Comparison of ENCODE assay signal across 21 cellular contexts in the genomic region with DNA sequence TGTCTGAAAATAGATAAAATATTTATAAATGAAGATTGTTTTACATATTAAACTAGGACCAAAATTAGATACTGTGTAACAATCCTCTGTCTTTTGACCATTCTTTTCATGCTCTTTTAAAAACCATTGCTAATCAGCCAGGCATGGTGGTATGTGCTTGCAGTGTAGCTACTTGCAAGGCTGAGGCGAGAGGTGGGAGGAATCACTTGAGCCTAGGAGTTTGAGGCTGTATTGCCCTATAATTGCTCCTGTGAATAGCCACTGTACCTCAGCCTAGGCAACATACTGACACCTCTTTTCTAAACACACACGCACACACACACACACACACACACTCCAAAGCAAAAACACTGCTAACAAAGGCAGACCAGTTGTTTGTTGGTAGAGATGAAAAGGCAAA.
DNase-seq lines count a peak whose midpoint lies in the region; ATAC-seq lines count a peak whose summit lies in the region.
"Had no signal": no experiment of that assay in that cellular context is flagged by ENCODE, and none has a peak within 500 bp of the region (broad histone marks: within the 10 kb centered on the region; RNA-seq: fewer than 3 reads in every experiment).

No MANE protein-coding gene starts in this region.

- H2BK120ac ChIP-seq in neuronal stem cell (ENCODE audit: low read depth, low read length): no peak overlapping the region

- H2BK15ac ChIP-seq in neuronal stem cell (ENCODE audit: low read length): no peak overlapping the region

- H3K79me1 ChIP-seq in neuronal stem cell (ENCODE audit: low read depth, low read length): no peaks in the 10 kb centered on the region

- peaks cover 0 to 3% of the 10 kb centered on the region in 2 donors for H3K4me1 ChIP-seq in neuronal stem cell (ENCODE audit: control insufficient read depth in 2 of 2, insufficient read depth in 1 of 2, low read depth in 1 of 2, low read length in 2 of 2)
- H3K4me1 ChIP-seq: BLaER1, SJCRH30 had no signal

- H3K4me3 ChIP-seq in neuronal stem cell (ENCODE audit: low read length in 2 of 2): no peak overlapping the region
- H3K4me3 ChIP-seq: BLaER1, GM12878, PC-9, SJCRH30 had no signal

- no peaks in the 10 kb centered on the region for H3K27me3 ChIP-seq in neuronal stem cell (ENCODE audit: control insufficient read depth in 3 of 3, insufficient read depth in 3 of 3, low read depth in 1 of 3, low read length in 3 of 3)
- H3K27me3 ChIP-seq: BLaER1, SJCRH30 had no signal

- H3K9ac ChIP-seq in neuronal stem cell (ENCODE audit: low read depth, low read length, poor library complexity): no peak overlapping the region
- H3K9ac ChIP-seq: BLaER1 had no signal

- no peak for DNase-seq in left ventricle myocardium superior
- DNase-seq in cardiac septum (ENCODE audit: low spot score): no peak
- DNase-seq in left colon: peak in 1 of 2 donors; percentile 5
- peak; percentile 3 for DNase-seq in neuronal stem cell (ENCODE audit: low spot score)
- no peak for DNase-seq in Ammon's horn (ENCODE audit: low spot score)
- DNase-seq in activated effector memory CD4-positive, alpha-beta T cell treated with anti-CD3 and anti-CD28 coated beads, Interleukin-2, amount 50 U/mL, for 16 hours: no peak
- DNase-seq: CD4-positive, alpha-beta T cell; COR-L47; GDM1; NCI-H1048; NCI-H1694 treated with DMSO at 0.1 percent for 48 hours; NCI-H2081 treated with DMSO at 0.1 percent for 48 hours; NCI-H446 treated with DMSO at 0.1 percent for 48 hours; NCI-H526; PC-9; SJCRH30 had no signal

- ATAC-seq in left ventricle myocardium superior: peak; percentile 23
- ATAC-seq in left colon: peak; percentile 50
- no peak for ATAC-seq in GM18909 (IDR thresholded peaks at IDR 0.05; ENCODE audit: poor library complexity, unreplicated experiment)
- ATAC-seq: GM12878, Right ventricle myocardium inferior, SK-N-SH treated with all-trans-retinoic acid at 6 μM for 48 hours had no signal

- H2BK5ac ChIP-seq in neuronal stem cell (ENCODE audit: low read length): no peak overlapping the region

- H2BK12ac ChIP-seq in neuronal stem cell (ENCODE audit: low read length): no peak overlapping the region

- no peak overlapping the region for H3K18ac ChIP-seq in neuronal stem cell (ENCODE audit: low read length)

- no peaks in the 10 kb centered on the region for H3K9me3 ChIP-seq in neuronal stem cell (replicated peaks in 1 of 2; ENCODE audit: control insufficient read depth in 2 of 2, insufficient read depth in 1 of 2, low read depth in 1 of 2, low read length in 2 of 2)
- H3K9me3 ChIP-seq: BLaER1, SJCRH30 had no signal

- no peaks in the 10 kb centered on the region for H3K36me3 ChIP-seq in neuronal stem cell (replicated peaks in 1 of 2; ENCODE audit: control insufficient read depth in 2 of 2, insufficient read depth in 2 of 2, low read length in 2 of 2)
- H3K36me3 ChIP-seq: BLaER1, SJCRH30 had no signal

- H2AK5ac ChIP-seq in neuronal stem cell (ENCODE audit: low read depth, low read length): no peak overlapping the region

- intact Hi-C loops in left ventricle myocardium superior (cut with micrococcal nuclease): no loop called here
- intact Hi-C loops in cardiac septum (cut with DNase I): no loop called here
- intact Hi-C loops in left colon (cut with DNase I, micrococcal nuclease): no loop called here

- H3K4me2 ChIP-seq in neuronal stem cell (ENCODE audit: insufficient read depth, low read length, poor library complexity, severe bottlenecking): no peak overlapping the region
- H3K4me2 ChIP-seq: BLaER1, PC-9 had no signal

- no peak overlapping the region for H3K4ac ChIP-seq in neuronal stem cell (ENCODE audit: low read length)

- no peak overlapping the region for H4K8ac ChIP-seq in neuronal stem cell (ENCODE audit: low read depth, low read length)

- no peak overlapping the region for H4K91ac ChIP-seq in neuronal stem cell (ENCODE audit: low read depth, low read length, poor library complexity)

- H3K27ac ChIP-seq in neuronal stem cell (replicated peaks; ENCODE audit: low read length): no peak overlapping the region
- H3K27ac ChIP-seq: BLaER1, PC-9, SJCRH30 had no signal

- H2AFZ ChIP-seq in neuronal stem cell (ENCODE audit: low read length): no peak overlapping the region
- H2AFZ ChIP-seq: PC-9 had no signal

- no CpG with 5 or more reads among the region's 2 CpGs for WGBS in neuronal stem cell (ENCODE audit: extremely low coverage in 2 of 2, insufficient read length in 2 of 2, insufficient replicate concordance in 1 of 2), 2 donors

- H3K14ac ChIP-seq in neuronal stem cell (ENCODE audit: low read length): no peak overlapping the region

- H3K23ac ChIP-seq in neuronal stem cell (ENCODE audit: low read depth, low read length, poor library complexity): no peak overlapping the region
